14 cellular contexts compared by ENCODE assay signal in genomic region chr4:73086095-73086869, GRCh38. TPM values are rescaled to one million over a fixed set of nuclear protein-coding genes. Genes with fewer than 3 reads are reported as not detected.
DNase-seq lines count a peak whose midpoint lies in the region; ATAC-seq, FAIRE-seq and TF ChIP-seq lines count a peak whose summit lies in the region.
"Had no signal": no experiment of that assay in that cellular context is flagged by ENCODE, and none has a peak within 500 bp of the region (broad histone marks: within the 10 kb centered on the region; RNA-seq: fewer than 3 reads in every experiment).

No MANE protein-coding gene starts in this region.

- no peak for TF ChIP-seq CTCF in DND-41 (IDR thresholded peaks at IDR 0.05; ENCODE audit: borderline replicate concordance, extremely low read depth, low read length, poor library complexity, severe bottlenecking)

- peak overlapping the region; percentile 74 for H3K27ac Mint-ChIP-seq in T-helper 2 cell treated with Interferon-gamma antibody and Interleukin-4, amounts not matched to agents 5 μg/mL and 100 μg/mL, for 36 hours
- H3K27ac Mint-ChIP-seq: dendritic cell treated with granulocyte-macrophage colony-stimulating factor and Interleukin-4, amounts not matched to agents 40 ng/mL and 50 ng/mL, for 4 days; neural progenitor cell had no signal

- H3K4me1 Mint-ChIP-seq in T-helper 2 cell treated with Interferon-gamma antibody and Interleukin-4, amounts not matched to agents 5 μg/mL and 100 μg/mL, for 36 hours (ENCODE audit: low read depth): peaks cover 7% of the 10 kb centered on the region
- H3K4me1 Mint-ChIP-seq: neural progenitor cell had no signal

- DNase-seq in DND-41 (no peak), left lobe of liver (ENCODE audit: low spot score) (no peak), NCI-H2196 treated with DMSO at 0.1 percent for 48 hours (lab: John Stamatoyannopoulos, UW; ENCODE audit: unreplicated experiment) (no peak), HuH-7.5 (ENCODE audit: low spot score) (no peak), GM19240 (ENCODE audit: insufficient read length, low spot score) (no peak)
- no peak for DNase-seq in T-helper 2 cell treated with Interferon-gamma antibody and Interleukin-4, amounts not matched to agents 5 μg/mL and 100 μg/mL, for 36 hours (ENCODE audit: low spot score)
- DNase-seq: C1 segment of cervical spinal cord, islet precursor cell, NCI-H1417 treated with DMSO at 0.1 percent for 48 hours, NCI-H526 treated with DMSO at 0.1 percent for 48 hours had no signal

- no peaks in the 10 kb centered on the region for H3K9me3 Mint-ChIP-seq in T-helper 2 cell treated with Interferon-gamma antibody and Interleukin-4, amounts not matched to agents 5 μg/mL and 100 μg/mL, for 36 hours
- H3K9me3 Mint-ChIP-seq: dendritic cell treated with granulocyte-macrophage colony-stimulating factor and Interleukin-4, amounts not matched to agents 40 ng/mL and 50 ng/mL, for 4 days; neural progenitor cell had no signal

- H3K79me2 ChIP-seq in DND-41 (ENCODE audit: insufficient read depth, low read length): peaks cover 16% of the 10 kb centered on the region

- peaks cover 73% of the 10 kb centered on the region for H3K36me3 ChIP-seq in DND-41 (ENCODE audit: insufficient read depth, low read length)

- no peaks in the 10 kb centered on the region for H4K20me1 ChIP-seq in DND-41 (ENCODE audit: insufficient read depth, low read length)

- H3K27ac ChIP-seq in DND-41 (ENCODE audit: low read length): no peak overlapping the region
- H3K27ac ChIP-seq: neural progenitor cell had no signal

- H3K27me3 ChIP-seq in DND-41 (ENCODE audit: insufficient read depth, low read length, poor library complexity): no peaks in the 10 kb centered on the region
- H3K27me3 ChIP-seq: neural progenitor cell had no signal

- peak overlapping the region; percentile 74 for H3K4me3 Mint-ChIP-seq in T-helper 2 cell treated with Interferon-gamma antibody and Interleukin-4, amounts not matched to agents 5 μg/mL and 100 μg/mL, for 36 hours
- H3K4me3 Mint-ChIP-seq: dendritic cell treated with granulocyte-macrophage colony-stimulating factor and Interleukin-4, amounts not matched to agents 40 ng/mL and 50 ng/mL, for 4 days; neural progenitor cell had no signal

- H2AFZ ChIP-seq in DND-41 (ENCODE audit: low read depth, low read length): no peak overlapping the region
- H2AFZ ChIP-seq: neural progenitor cell had no signal

- no peaks in the 10 kb centered on the region for H3K9me3 ChIP-seq in DND-41 (ENCODE audit: insufficient read depth, low read length, severe bottlenecking)

- H3K4me1 ChIP-seq in DND-41 (ENCODE audit: insufficient read depth, low read length): peaks cover 3% of the 10 kb centered on the region; the same call in 1 of the 2 replicates
- H3K4me1 ChIP-seq: neural progenitor cell had no signal

- peaks cover 43% of the 10 kb centered on the region for H3K36me3 Mint-ChIP-seq in T-helper 2 cell treated with Interferon-gamma antibody and Interleukin-4, amounts not matched to agents 5 μg/mL and 100 μg/mL, for 36 hours (ENCODE audit: low read depth)

- H3K9ac ChIP-seq in DND-41 (ENCODE audit: low read depth, low read length): no peak overlapping the region
- H3K9ac ChIP-seq: neural progenitor cell had no signal

- no peak overlapping the region for H3K4me3 ChIP-seq in DND-41 (ENCODE audit: low read depth in 1 of 2, low read length in 2 of 2)
- H3K4me3 ChIP-seq: neural progenitor cell had no signal

- FAIRE-seq in A204.1 (lab: Jason Lieb, UNC): peak; percentile 90

- H3K27me3 Mint-ChIP-seq in T-helper 2 cell treated with Interferon-gamma antibody and Interleukin-4, amounts not matched to agents 5 μg/mL and 100 μg/mL, for 36 hours (ENCODE audit: low read depth): no peaks in the 10 kb centered on the region
- H3K27me3 Mint-ChIP-seq: dendritic cell treated with granulocyte-macrophage colony-stimulating factor and Interleukin-4, amounts not matched to agents 40 ng/mL and 50 ng/mL, for 4 days had no signal

- H3K4me2 ChIP-seq in DND-41 (ENCODE audit: insufficient read depth, low read length): no peak overlapping the region
- H3K4me2 ChIP-seq: neural progenitor cell had no signal

- ATAC-seq in DND-41 (ENCODE audit: insufficient read depth, low read depth) (0 out of 3 replicates have a peak, but pooled peaks have one; percentile 22), left lobe of liver (peak; percentile 60), HG03571 (IDR thresholded peaks at IDR 0.05; ENCODE audit: unreplicated experiment) (no peak)

RNA-seq across cellular contexts. Expression of gene COX18, which starts 16.8 kb away (rescaled TPM):
- total RNA-seq in left lobe of liver: 19.9 TPM
